In the genomic region with DNA sequence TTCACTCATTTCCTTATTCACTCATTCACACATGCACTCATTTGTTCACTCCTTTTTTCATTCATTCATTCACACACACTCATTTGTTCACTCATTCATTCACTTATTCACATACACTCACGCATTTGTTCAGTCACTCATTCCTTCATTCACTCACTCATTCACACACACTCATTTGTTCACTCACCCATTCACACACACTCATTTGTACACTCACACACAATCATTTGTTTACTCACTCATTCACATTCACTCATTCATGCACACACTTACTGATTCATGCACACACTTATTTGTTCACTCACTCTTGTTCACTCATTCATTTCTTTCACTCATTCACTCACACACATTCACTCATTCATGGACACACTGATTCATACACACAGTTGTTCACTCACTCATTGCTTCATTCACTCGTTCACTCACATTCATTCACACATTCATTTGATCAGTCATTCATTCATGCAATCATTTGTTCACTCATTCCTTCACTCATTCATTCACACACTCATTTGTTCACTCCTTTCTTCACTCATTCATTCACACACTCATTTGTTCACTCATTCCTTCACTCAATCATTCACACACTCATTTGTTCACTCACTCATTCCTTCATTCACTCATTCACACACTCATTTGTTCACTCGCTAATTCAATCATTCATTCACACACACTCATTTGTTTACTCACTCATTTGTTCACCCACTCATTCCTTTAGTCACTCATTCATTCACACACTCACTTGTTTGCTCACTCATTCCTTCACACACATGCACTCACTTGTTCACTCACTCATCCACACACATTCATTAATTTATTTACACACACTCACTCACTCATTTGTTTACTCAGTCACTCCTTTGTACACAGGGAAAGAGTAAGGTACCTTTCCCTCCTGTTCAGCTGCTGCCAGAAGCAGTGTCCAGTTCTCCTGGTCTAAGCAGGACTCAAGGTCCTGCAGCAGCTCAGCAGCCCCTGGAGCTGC, we compare ENCODE assay signal across 1 cellular context.
TF ChIP-seq lines count a peak whose summit lies in the region.

No MANE protein-coding gene starts in this region.

TF ChIP-seq in HepG2, 621 proteins besides CTCF, POLR2A, EP300 and RAD21 (continued from another document and continues in another):
- TF ChIP-seq, protein P1, sequence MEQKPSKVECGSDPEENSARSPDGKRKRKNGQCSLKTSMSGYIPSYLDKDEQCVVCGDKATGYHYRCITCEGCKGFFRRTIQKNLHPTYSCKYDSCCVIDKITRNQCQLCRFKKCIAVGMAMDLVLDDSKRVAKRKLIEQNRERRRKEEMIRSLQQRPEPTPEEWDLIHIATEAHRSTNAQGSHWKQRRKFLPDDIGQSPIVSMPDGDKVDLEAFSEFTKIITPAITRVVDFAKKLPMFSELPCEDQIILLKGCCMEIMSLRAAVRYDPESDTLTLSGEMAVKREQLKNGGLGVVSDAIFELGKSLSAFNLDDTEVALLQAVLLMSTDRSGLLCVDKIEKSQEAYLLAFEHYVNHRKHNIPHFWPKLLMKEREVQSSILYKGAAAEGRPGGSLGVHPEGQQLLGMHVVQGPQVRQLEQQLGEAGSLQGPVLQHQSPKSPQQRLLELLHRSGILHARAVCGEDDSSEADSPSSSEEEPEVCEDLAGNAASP (CRISPR knock-in tag; IDR thresholded peaks at IDR 0.05; ENCODE audit: borderline replicate concordance), result no peak
- no peak for TF ChIP-seq MYC (CRISPR knock-in tag; IDR thresholded peaks at IDR 0.05; ENCODE audit: borderline replicate concordance)
- TF ChIP-seq, protein P2, sequence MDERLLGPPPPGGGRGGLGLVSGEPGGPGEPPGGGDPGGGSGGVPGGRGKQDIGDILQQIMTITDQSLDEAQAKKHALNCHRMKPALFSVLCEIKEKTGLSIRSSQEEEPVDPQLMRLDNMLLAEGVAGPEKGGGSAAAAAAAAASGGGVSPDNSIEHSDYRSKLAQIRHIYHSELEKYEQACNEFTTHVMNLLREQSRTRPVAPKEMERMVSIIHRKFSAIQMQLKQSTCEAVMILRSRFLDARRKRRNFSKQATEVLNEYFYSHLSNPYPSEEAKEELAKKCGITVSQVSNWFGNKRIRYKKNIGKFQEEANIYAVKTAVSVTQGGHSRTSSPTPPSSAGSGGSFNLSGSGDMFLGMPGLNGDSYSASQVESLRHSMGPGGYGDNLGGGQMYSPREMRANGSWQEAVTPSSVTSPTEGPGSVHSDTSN (CRISPR knock-in tag; IDR thresholded peaks at IDR 0.05), result no peak
- no peak for TF ChIP-seq RXRB (CRISPR knock-in tag; IDR thresholded peaks at IDR 0.05; ENCODE audit: borderline replicate concordance)
- 0 out of 2 replicates have a peak, but pooled peaks have one; percentile 28 for TF ChIP-seq ZNF589 (CRISPR knock-in tag; conservative IDR thresholded peaks at IDR 0.05)
- TF ChIP-seq, protein P3, sequence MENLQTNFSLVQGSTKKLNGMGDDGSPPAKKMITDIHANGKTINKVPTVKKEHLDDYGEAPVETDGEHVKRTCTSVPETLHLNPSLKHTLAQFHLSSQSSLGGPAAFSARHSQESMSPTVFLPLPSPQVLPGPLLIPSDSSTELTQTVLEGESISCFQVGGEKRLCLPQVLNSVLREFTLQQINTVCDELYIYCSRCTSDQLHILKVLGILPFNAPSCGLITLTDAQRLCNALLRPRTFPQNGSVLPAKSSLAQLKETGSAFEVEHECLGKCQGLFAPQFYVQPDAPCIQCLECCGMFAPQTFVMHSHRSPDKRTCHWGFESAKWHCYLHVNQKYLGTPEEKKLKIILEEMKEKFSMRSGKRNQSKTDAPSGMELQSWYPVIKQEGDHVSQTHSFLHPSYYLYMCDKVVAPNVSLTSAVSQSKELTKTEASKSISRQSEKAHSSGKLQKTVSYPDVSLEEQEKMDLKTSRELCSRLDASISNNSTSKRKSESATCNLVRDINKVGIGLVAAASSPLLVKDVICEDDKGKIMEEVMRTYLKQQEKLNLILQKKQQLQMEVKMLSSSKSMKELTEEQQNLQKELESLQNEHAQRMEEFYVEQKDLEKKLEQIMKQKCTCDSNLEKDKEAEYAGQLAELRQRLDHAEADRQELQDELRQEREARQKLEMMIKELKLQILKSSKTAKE (CRISPR knock-in tag; IDR thresholded peaks at IDR 0.05; ENCODE audit: borderline replicate concordance), result peak; percentile 24
- no peak for TF ChIP-seq PITX1 (CRISPR knock-in tag; IDR thresholded peaks at IDR 0.05)
- no peak for TF ChIP-seq TCF12 (IDR thresholded peaks at IDR 0.05)
- TF ChIP-seq TCF12 (CRISPR knock-in tag; IDR thresholded peaks at IDR 0.05), result no peak
- no peak for TF ChIP-seq HOXA3 (CRISPR knock-in tag; IDR thresholded peaks at IDR 0.05)
- no peak for TF ChIP-seq ZNF564 (CRISPR knock-in tag; IDR thresholded peaks at IDR 0.05)
- TF ChIP-seq, protein P4, sequence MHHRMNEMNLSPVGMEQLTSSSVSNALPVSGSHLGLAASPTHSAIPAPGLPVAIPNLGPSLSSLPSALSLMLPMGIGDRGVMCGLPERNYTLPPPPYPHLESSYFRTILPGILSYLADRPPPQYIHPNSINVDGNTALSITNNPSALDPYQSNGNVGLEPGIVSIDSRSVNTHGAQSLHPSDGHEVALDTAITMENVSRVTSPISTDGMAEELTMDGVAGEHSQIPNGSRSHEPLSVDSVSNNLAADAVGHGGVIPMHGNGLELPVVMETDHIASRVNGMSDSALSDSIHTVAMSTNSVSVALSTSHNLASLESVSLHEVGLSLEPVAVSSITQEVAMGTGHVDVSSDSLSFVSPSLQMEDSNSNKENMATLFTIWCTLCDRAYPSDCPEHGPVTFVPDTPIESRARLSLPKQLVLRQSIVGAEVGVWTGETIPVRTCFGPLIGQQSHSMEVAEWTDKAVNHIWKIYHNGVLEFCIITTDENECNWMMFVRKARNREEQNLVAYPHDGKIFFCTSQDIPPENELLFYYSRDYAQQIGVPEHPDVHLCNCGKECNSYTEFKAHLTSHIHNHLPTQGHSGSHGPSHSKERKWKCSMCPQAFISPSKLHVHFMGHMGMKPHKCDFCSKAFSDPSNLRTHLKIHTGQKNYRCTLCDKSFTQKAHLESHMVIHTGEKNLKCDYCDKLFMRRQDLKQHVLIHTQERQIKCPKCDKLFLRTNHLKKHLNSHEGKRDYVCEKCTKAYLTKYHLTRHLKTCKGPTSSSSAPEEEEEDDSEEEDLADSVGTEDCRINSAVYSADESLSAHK (CRISPR knock-in tag; IDR thresholded peaks at IDR 0.05; ENCODE audit: borderline replicate concordance), result no peak
- TF ChIP-seq, protein P5, sequence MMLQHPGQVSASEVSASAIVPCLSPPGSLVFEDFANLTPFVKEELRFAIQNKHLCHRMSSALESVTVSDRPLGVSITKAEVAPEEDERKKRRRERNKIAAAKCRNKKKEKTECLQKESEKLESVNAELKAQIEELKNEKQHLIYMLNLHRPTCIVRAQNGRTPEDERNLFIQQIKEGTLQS (CRISPR knock-in tag; IDR thresholded peaks at IDR 0.05), result no peak
- TF ChIP-seq FOXO1 (CRISPR knock-in tag; IDR thresholded peaks at IDR 0.05), result no peak
- no peak for TF ChIP-seq ZNF543 (CRISPR knock-in tag; IDR thresholded peaks at IDR 0.05)
- TF ChIP-seq, protein P6, sequence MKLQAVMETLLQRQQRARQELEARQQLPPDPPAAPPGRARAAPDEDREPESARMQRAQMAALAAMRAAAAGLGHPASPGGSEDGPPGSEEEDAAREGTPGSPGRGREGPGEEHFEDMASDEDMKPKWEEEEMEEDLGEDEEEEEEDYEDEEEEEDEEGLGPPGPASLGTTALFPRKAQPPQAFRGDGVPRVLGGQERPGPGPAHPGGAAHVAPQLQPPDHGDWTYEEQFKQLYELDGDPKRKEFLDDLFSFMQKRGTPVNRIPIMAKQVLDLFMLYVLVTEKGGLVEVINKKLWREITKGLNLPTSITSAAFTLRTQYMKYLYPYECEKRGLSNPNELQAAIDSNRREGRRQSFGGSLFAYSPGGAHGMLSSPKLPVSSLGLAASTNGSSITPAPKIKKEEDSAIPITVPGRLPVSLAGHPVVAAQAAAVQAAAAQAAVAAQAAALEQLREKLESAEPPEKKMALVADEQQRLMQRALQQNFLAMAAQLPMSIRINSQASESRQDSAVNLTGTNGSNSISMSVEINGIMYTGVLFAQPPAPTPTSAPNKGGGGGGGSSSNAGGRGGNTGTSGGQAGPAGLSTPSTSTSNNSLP (IDR thresholded peaks at IDR 0.05; ENCODE audit: low read depth, low read length), result no peak
- TF ChIP-seq, protein P7, sequence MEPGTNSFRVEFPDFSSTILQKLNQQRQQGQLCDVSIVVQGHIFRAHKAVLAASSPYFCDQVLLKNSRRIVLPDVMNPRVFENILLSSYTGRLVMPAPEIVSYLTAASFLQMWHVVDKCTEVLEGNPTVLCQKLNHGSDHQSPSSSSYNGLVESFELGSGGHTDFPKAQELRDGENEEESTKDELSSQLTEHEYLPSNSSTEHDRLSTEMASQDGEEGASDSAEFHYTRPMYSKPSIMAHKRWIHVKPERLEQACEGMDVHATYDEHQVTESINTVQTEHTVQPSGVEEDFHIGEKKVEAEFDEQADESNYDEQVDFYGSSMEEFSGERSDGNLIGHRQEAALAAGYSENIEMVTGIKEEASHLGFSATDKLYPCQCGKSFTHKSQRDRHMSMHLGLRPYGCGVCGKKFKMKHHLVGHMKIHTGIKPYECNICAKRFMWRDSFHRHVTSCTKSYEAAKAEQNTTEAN (CRISPR knock-in tag; conservative IDR thresholded peaks at IDR 0.05), result peak; percentile 41; the same call in 1 of the 2 replicates
- no peak for TF ChIP-seq ZNF337 (CRISPR knock-in tag; IDR thresholded peaks at IDR 0.05; ENCODE audit: borderline replicate concordance, low read depth)
- no peak for TF ChIP-seq GTF2F1 (IDR thresholded peaks at IDR 0.05; ENCODE audit: low read length)
- TF ChIP-seq, protein P8, sequence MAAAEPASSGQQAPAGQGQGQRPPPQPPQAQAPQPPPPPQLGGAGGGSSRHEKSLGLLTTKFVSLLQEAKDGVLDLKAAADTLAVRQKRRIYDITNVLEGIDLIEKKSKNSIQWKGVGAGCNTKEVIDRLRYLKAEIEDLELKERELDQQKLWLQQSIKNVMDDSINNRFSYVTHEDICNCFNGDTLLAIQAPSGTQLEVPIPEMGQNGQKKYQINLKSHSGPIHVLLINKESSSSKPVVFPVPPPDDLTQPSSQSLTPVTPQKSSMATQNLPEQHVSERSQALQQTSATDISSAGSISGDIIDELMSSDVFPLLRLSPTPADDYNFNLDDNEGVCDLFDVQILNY (CRISPR knock-in tag; conservative IDR thresholded peaks at IDR 0.05), result no peak
- no peak for TF ChIP-seq ZNF761 (CRISPR knock-in tag; conservative IDR thresholded peaks at IDR 0.05)
- no peak for TF ChIP-seq ZNF382 (CRISPR knock-in tag; IDR thresholded peaks at IDR 0.05; ENCODE audit: borderline replicate concordance)
- TF ChIP-seq ZNF350 (CRISPR knock-in tag; IDR thresholded peaks at IDR 0.05; ENCODE audit: borderline replicate concordance, low read depth), result no peak
- no peak for TF ChIP-seq YEATS2 (CRISPR knock-in tag; IDR thresholded peaks at IDR 0.05; ENCODE audit: borderline replicate concordance)
- no peak for TF ChIP-seq ZNF3 (CRISPR knock-in tag; IDR thresholded peaks at IDR 0.05)
- TF ChIP-seq HOXD1 (CRISPR knock-in tag; IDR thresholded peaks at IDR 0.05), result no peak
- no peak for TF ChIP-seq ZMAT3 (CRISPR knock-in tag; conservative IDR thresholded peaks at IDR 0.05)
- TF ChIP-seq ZNF839 (CRISPR knock-in tag; IDR thresholded peaks at IDR 0.05; ENCODE audit: borderline replicate concordance), result no peak
- no peak for TF ChIP-seq SIN3B (IDR thresholded peaks at IDR 0.05; ENCODE audit: low read length)
- TF ChIP-seq, protein P9, sequence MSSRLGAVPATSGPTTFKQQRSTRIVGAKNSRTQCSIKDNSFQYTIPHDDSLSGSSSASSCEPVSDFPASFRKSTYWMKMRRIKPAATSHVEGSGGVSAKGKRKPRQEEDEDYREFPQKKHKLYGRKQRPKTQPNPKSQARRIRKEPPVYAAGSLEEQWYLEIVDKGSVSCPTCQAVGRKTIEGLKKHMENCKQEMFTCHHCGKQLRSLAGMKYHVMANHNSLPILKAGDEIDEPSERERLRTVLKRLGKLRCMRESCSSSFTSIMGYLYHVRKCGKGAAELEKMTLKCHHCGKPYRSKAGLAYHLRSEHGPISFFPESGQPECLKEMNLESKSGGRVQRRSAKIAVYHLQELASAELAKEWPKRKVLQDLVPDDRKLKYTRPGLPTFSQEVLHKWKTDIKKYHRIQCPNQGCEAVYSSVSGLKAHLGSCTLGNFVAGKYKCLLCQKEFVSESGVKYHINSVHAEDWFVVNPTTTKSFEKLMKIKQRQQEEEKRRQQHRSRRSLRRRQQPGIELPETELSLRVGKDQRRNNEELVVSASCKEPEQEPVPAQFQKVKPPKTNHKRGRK (CRISPR knock-in tag; IDR thresholded peaks at IDR 0.05), result 0 out of 2 replicates have a peak, but pooled peaks have one; percentile 73
- TF ChIP-seq, protein P10, sequence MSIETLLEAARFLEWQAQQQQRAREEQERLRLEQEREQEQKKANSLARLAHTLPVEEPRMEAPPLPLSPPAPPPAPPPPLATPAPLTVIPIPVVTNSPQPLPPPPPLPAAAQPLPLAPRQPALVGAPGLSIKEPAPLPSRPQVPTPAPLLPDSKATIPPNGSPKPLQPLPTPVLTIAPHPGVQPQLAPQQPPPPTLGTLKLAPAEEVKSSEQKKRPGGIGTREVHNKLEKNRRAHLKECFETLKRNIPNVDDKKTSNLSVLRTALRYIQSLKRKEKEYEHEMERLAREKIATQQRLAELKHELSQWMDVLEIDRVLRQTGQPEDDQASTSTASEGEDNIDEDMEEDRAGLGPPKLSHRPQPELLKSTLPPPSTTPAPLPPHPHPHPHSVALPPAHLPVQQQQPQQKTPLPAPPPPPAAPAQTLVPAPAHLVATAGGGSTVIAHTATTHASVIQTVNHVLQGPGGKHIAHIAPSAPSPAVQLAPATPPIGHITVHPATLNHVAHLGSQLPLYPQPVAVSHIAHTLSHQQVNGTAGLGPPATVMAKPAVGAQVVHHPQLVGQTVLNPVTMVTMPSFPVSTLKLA (IDR thresholded peaks at IDR 0.05), result 0 out of 2 replicates have a peak, but pooled peaks have one; percentile 4
- no peak for TF ChIP-seq TBL1XR1 (IDR thresholded peaks at IDR 0.05; ENCODE audit: borderline replicate concordance, low read length, partially characterized antibody)
- no peak for TF ChIP-seq RFX1 (IDR thresholded peaks at IDR 0.05)
- TF ChIP-seq KDM4B (CRISPR knock-in tag; IDR thresholded peaks at IDR 0.05), result no peak
- TF ChIP-seq, protein P11, sequence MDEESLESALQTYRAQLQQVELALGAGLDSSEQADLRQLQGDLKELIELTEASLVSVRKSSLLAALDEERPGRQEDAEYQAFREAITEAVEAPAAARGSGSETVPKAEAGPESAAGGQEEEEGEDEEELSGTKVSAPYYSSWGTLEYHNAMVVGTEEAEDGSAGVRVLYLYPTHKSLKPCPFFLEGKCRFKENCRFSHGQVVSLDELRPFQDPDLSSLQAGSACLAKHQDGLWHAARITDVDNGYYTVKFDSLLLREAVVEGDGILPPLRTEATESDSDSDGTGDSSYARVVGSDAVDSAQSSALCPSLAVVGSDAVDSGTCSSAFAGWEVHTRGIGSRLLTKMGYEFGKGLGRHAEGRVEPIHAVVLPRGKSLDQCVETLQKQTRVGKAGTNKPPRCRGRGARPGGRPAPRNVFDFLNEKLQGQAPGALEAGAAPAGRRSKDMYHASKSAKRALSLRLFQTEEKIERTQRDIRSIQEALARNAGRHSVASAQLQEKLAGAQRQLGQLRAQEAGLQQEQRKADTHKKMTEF (CRISPR knock-in tag; IDR thresholded peaks at IDR 0.05), result no peak
- peak; percentile 78 for TF ChIP-seq FOXP1 (IDR thresholded peaks at IDR 0.05)
- peak; percentile 34; the same call in 1 of the 2 replicates for TF ChIP-seq FOXP1 (CRISPR knock-in tag; IDR thresholded peaks at IDR 0.05)
- TF ChIP-seq ZNF256 (CRISPR knock-in tag; conservative IDR thresholded peaks at IDR 0.05), result no peak
- TF ChIP-seq, protein P12, sequence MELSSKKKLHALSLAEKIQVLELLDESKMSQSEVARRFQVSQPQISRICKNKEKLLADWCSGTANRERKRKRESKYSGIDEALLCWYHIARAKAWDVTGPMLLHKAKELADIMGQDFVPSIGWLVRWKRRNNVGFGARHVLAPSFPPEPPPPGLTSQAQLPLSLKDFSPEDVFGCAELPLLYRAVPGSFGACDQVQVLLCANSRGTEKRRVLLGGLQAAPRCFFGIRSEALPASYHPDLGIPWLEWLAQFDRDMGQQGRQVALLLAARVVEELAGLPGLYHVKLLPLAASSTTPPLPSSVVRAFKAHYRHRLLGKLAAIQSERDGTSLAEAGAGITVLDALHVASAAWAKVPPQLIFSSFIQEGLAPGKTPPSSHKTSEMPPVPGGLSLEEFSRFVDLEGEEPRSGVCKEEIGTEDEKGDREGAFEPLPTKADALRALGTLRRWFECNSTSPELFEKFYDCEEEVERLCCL (CRISPR knock-in tag; IDR thresholded peaks at IDR 0.05; ENCODE audit: borderline replicate concordance), result no peak
